Comparison of ENCODE assay signal across 8 cellular contexts in the genomic region with DNA sequence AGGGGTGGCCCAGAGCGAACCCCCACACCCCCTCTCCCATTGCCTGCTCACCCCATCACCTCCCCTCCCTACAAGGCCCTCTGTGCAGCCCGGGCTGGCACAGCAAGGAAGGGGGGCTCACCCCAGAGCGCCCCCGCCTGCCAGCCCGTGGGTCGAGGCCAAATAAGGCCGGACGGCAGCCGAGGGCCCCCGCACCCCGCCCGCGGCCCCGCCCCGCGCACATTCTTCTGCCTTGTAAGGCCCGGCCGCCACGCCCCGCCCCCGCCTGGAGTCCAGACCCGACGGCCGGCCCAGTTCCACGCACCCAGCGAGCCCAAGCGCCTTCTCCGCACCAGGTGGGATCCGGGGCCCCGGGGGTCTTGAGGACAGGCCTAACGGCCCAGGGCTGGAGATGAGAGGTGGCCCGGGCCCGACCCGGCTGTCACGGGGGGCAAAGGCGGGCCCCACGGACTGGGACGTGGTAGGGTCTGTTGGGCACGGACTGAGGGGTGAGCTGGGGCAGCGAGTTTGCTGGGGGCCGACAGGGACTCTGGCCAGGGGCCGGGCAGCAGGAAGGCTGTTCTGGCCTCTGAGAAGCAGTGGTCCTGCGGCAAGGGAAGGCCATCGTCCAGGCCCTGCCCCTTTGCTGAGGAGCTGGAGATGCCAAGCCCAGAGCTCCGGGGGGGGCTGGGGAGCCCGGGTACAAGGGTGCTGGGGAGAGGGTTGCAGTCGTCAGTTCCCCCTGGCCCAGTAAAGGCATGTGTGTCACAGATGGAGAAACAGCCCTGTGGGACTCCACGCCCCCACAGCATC. TPM values are rescaled to one million over a fixed set of nuclear protein-coding genes. Genes with fewer than 3 reads are reported as not detected.
DNase-seq lines count a peak whose midpoint lies in the region; ATAC-seq and TF ChIP-seq lines count a peak whose summit lies in the region.

A gene (plus strand): TSS at position 293 of the 792 bp plus-strand sequence. CDS start 3,366 bp downstream, outside the sequence.

- H3K9me3 Mint-ChIP-seq in activated CD8-positive, alpha-beta T cell treated with anti-CD3 and anti-CD28 coated beads for 36 hours = no peaks in the 10 kb centered on the region
- H3K9me3 Mint-ChIP-seq in osteocyte (ENCODE audit: unreplicated experiment) = no peaks in the 10 kb centered on the region

- no peaks in the 10 kb centered on the region for H3K27me3 Mint-ChIP-seq in activated CD8-positive, alpha-beta T cell treated with anti-CD3 and anti-CD28 coated beads for 36 hours
- H3K27me3 Mint-ChIP-seq in osteocyte (ENCODE audit: unreplicated experiment) = no peaks in the 10 kb centered on the region

- TF ChIP-seq CTCF in GM20000 (IDR thresholded peaks at IDR 0.05; ENCODE audit: extremely low read depth, missing control alignments) = no peak
- no peak for TF ChIP-seq CTCF in activated CD8-positive, alpha-beta T cell treated with anti-CD3 and anti-CD28 coated beads for 36 hours (IDR thresholded peaks at IDR 0.05)
- no peak for TF ChIP-seq CTCF in cardiac muscle cell (IDR thresholded peaks at IDR 0.05; ENCODE audit: low read depth, low read length)
- TF ChIP-seq CTCF in osteocyte (IDR thresholded peaks at IDR 0.05) = no peak

- H3K36me3 Mint-ChIP-seq in activated CD8-positive, alpha-beta T cell treated with anti-CD3 and anti-CD28 coated beads for 36 hours (ENCODE audit: low read depth) = no peaks in the 10 kb centered on the region
- H3K36me3 Mint-ChIP-seq in osteocyte (ENCODE audit: unreplicated experiment) = peaks cover 3% of the 10 kb centered on the region

- POLR2A ChIA-PET in activated CD8-positive, alpha-beta T cell treated with anti-CD3 and anti-CD28 coated beads for 36 hours (lab: Charles Lee) = no interaction called here

- intact Hi-C loops in activated CD8-positive, alpha-beta T cell treated with anti-CD3 and anti-CD28 coated beads for 36 hours (cut with micrococcal nuclease) = no loop called here

- CTCF ChIA-PET in activated CD8-positive, alpha-beta T cell treated with anti-CD3 and anti-CD28 coated beads for 36 hours (lab: Charles Lee) = interaction anchor here (0.7 kb wide), 1 partner anchor 18 kb away, joined by 3 read pairs; no protein-coding TSS in a partner anchor

- H3K27me3 ChIP-seq in cardiac muscle cell = no peaks in the 10 kb centered on the region

- no peak within 1 kb of the TSS for H3K27ac Mint-ChIP-seq in activated CD8-positive, alpha-beta T cell treated with anti-CD3 and anti-CD28 coated beads for 36 hours
- peak within 1 kb of the TSS; percentile 44 for H3K27ac Mint-ChIP-seq in osteocyte (ENCODE audit: unreplicated experiment)

- ATAC-seq in activated CD8-positive, alpha-beta T cell treated with anti-CD3 and anti-CD28 coated beads for 36 hours = peak; percentile 42
- ATAC-seq in GM19328 (IDR thresholded peaks at IDR 0.05; ENCODE audit: unreplicated experiment) (no peak), GM18511 (IDR thresholded peaks at IDR 0.05; ENCODE audit: unreplicated experiment) (no peak)

- H3K27ac ChIP-seq in cardiac muscle cell = peak within 1 kb of the TSS; percentile 100

- no peaks in the 10 kb centered on the region for H3K9me3 ChIP-seq in cardiac muscle cell (ENCODE audit: low read depth)

- H3K4me3 Mint-ChIP-seq in activated CD8-positive, alpha-beta T cell treated with anti-CD3 and anti-CD28 coated beads for 36 hours = no peak within 1 kb of the TSS
- peak within 1 kb of the TSS; percentile 71 for H3K4me3 Mint-ChIP-seq in osteocyte (ENCODE audit: unreplicated experiment)

- peaks cover 39% of the 10 kb centered on the region for H3K4me1 ChIP-seq in cardiac muscle cell (ENCODE audit: low read depth)

- no peaks in the 10 kb centered on the region for H3K4me1 Mint-ChIP-seq in activated CD8-positive, alpha-beta T cell treated with anti-CD3 and anti-CD28 coated beads for 36 hours (ENCODE audit: low read depth)
- peaks cover 52% of the 10 kb centered on the region for H3K4me1 Mint-ChIP-seq in osteocyte (ENCODE audit: unreplicated experiment)

- H3K4me3 ChIP-seq in cardiac muscle cell = peak within 1 kb of the TSS; percentile 67

- peaks cover 14% of the 10 kb centered on the region for H3K36me3 ChIP-seq in cardiac muscle cell

- DNase-seq in GM20000 (ENCODE audit: low spot score) = peak; percentile 71
- peak; percentile 13 for DNase-seq in activated CD8-positive, alpha-beta T cell treated with anti-CD3 and anti-CD28 coated beads for 36 hours
- peak; percentile 90 to 96 for DNase-seq in cardiac muscle cell (ENCODE audit: low read depth in 1 of 2, low spot score in 1 of 2)
- no peak for DNase-seq in osteocyte (ENCODE audit: extremely low spot score, unreplicated experiment)
- no peak for DNase-seq in NOMO-1 treated with dmso at 0.1 percent for 144 hours (lab: John Stamatoyannopoulos, UW; ENCODE audit: unreplicated experiment)
- no peak for DNase-seq in NOMO-1 treated with DMSO at 0.1 percent for 48 hours (lab: John Stamatoyannopoulos, UW; ENCODE audit: unreplicated experiment)

RNA-seq across cellular contexts. Expression of the gene that starts here (rescaled TPM):
- not detected for total RNA-seq in activated CD8-positive, alpha-beta T cell treated with anti-CD3 and anti-CD28 coated beads for 36 hours
- total RNA-seq in cardiac muscle cell = 579 and 882 TPM in 2 replicates
- 1,085 and 1,624 TPM in 2 replicates for polyA plus RNA-seq in cardiac muscle cell
- total RNA-seq in osteocyte = 197 and 200 TPM in 2 replicates

Comparison
In these comparisons a context has a peak if more than half of its experiments do, and no peak if none do; other contexts are left out.
1. RNA of the gene that starts here (total RNA-seq): 579 to 882 TPM in cardiac muscle cell and 197 to 200 TPM in osteocyte; not detected in activated CD8-positive, alpha-beta T cell treated with anti-CD3 and anti-CD28 coated beads for 36 hours; every median in the first group is over 100 times any median in the second.
2. Peak in DNase-seq and ATAC-seq in activated CD8-positive, alpha-beta T cell treated with anti-CD3 and anti-CD28 coated beads for 36 hours; RNA of the gene not detected or under 1 TPM.
3. DNase-seq: peak in GM20000 (single experiment) and cardiac muscle cell (2 of 2); none in osteocyte (single experiment), NOMO-1 treated with dmso at 0.1 percent for 144 hours (single experiment) and NOMO-1 treated with DMSO at 0.1 percent for 48 hours (single experiment).